In genomic region chr2:33038230-33038629, GRCh38 we compare ENCODE assay signal across 20 cellular contexts.
"Had no signal": no experiment of that assay in that cellular context is flagged by ENCODE, and none has a peak within 500 bp of the region (broad histone marks: within the 10 kb centered on the region; RNA-seq: fewer than 3 reads in every experiment).

No MANE protein-coding gene starts in this region.

- FAIRE-seq: astrocyte, colon, urothelium cell line had no signal

- H3K27ac ChIP-seq: adrenal gland, lower lobe of right lung, psoas muscle, right atrium auricular region, thyroid gland had no signal

- H3K27me3 ChIP-seq: adrenal gland, right atrium auricular region, thyroid gland had no signal

- H3K9me3 ChIP-seq: adrenal gland, lower lobe of right lung, psoas muscle, right atrium auricular region, thyroid gland had no signal

- ATAC-seq: activated CD4-positive, alpha-beta T cell treated with anti-CD3 and anti-CD28 coated beads for 36 hours; lower lobe of right lung; naive thymus-derived CD8-positive, alpha-beta T cell; psoas muscle; WTC11 had no signal

- H3K36me3 ChIP-seq: adrenal gland, lower lobe of right lung, right atrium auricular region, thyroid gland had no signal

- H3K4me1 ChIP-seq: adrenal gland, lower lobe of right lung had no signal

- DNase-seq: activated CD4-positive, alpha-beta T cell treated with anti-CD3 and anti-CD28 coated beads for 36 hours; activated CD4-positive, alpha-beta T cell treated with anti-CD3 and anti-CD28 coated beads, Interleukin-2, amount 50 U/mL, for 4 hours; activated CD8-positive, alpha-beta memory T cell treated with anti-CD3 and anti-CD28 coated beads for 24 hours; activated CD8-positive, alpha-beta memory T cell treated with anti-CD3 and anti-CD28 coated beads, Interleukin-2, amount 50 U/mL, for 4 hours; activated naive CD4-positive, alpha-beta T cell; activated T-cell treated with anti-CD3 and anti-CD28 coated beads, Interleukin-2, amount 50 U/mL, for 24 hours; adrenal gland; effector memory CD4-positive, alpha-beta T cell; lower lobe of right lung; naive thymus-derived CD8-positive, alpha-beta T cell; psoas muscle; stimulated activated CD4-positive, alpha-beta T cell treated with anti-CD3 and anti-CD28 coated beads, Interleukin-4, amount 100 ng/mL, for 24 hours; stimulated activated naive CD4-positive, alpha-beta T cell treated with Interleukin-2 at 50 U/mL for 16 hours; T1000; thyroid gland had no signal

- H3K4me3 ChIP-seq: adrenal gland, lower lobe of right lung, psoas muscle, right atrium auricular region, thyroid gland had no signal
